15 cellular contexts compared by ENCODE assay signal in the genomic region with DNA sequence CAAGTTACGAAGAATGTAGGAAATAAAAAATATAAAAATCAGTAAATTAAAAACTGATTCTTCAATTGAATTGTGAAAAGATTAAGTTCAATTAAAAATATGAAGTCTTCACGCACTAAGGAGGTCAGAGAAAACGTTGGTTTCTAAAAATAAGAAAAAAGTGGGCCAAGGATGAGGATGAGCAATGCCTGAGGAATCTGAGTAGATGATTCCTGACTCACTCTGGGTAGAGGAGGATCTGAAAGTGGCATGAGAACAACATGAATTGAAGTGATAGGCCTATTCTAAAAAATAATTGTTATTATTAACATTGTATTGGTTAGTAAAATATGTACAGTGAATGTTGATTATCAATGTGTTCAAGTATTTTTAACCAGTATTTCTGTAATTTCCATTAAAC.
DNase-seq lines count a peak whose midpoint lies in the region; FAIRE-seq and TF ChIP-seq lines count a peak whose summit lies in the region.
"Had no signal": no experiment of that assay in that cellular context is flagged by ENCODE, and none has a peak within 500 bp of the region (broad histone marks: within the 10 kb centered on the region; RNA-seq: fewer than 3 reads in every experiment).

No MANE protein-coding gene starts in this region.

- no peak overlapping the region for H2AK5ac ChIP-seq in mesenchymal stem cell (ENCODE audit: low read length, severe bottlenecking)

- FAIRE-seq in kidney (lab: Jason Lieb, UNC), result no peak
- FAIRE-seq: HepG2 had no signal

- no peak overlapping the region for H2BK15ac ChIP-seq in mesenchymal stem cell (ENCODE audit: low read depth, poor library complexity, severe bottlenecking)

- no peak overlapping the region for H4K8ac ChIP-seq in mesenchymal stem cell (ENCODE audit: low read length)

- peak; percentile 19 for DNase-seq in Caki2 (ENCODE audit: low read depth)
- peak; percentile 72 for DNase-seq in NCI-H226
- DNase-seq in choroid plexus epithelial cell (ENCODE audit: low read depth), result peak; percentile 57
- DNase-seq in mesenchymal stem cell, result peak; percentile 34
- DNase-seq in HK-2 (ENCODE audit: unreplicated experiment), result no peak
- DNase-seq in NCI-H1092 treated with DMSO at 0.1 percent for 48 hours (lab: John Stamatoyannopoulos, UW), result no peak
- DNase-seq in kidney, result no peak
- DNase-seq in central memory CD4-positive, alpha-beta T cell, result no peak
- DNase-seq: activated effector memory CD4-positive, alpha-beta T cell treated with anti-CD3 and anti-CD28 coated beads, Interleukin-2, amount 50 U/mL, for 16 hours; erythroblast; NCI-H1048; NCI-H2227 treated with DMSO at 0.1 percent for 48 hours; ovary had no signal

- no peak overlapping the region for H3K18ac ChIP-seq in mesenchymal stem cell (ENCODE audit: low read depth in 1 of 2, low read length in 2 of 2)

- no peak overlapping the region for H2BK12ac ChIP-seq in mesenchymal stem cell (ENCODE audit: low read length in 2 of 2)

- no peak overlapping the region for H3K23ac ChIP-seq in mesenchymal stem cell (ENCODE audit: low read length in 2 of 2)

- H3K27ac ChIP-seq in mesenchymal stem cell (ENCODE audit: low read length, poor library complexity, severe bottlenecking), result no peak overlapping the region
- H3K27ac ChIP-seq in kidney (ENCODE audit: low read depth in 2 of 2, low read length in 2 of 2), result no peak overlapping the region
- H3K27ac ChIP-seq: ovary, SK-N-MC had no signal

- H3K4me2 ChIP-seq in mesenchymal stem cell (ENCODE audit: low read length, poor library complexity, severe bottlenecking), result no peak overlapping the region

- no peak overlapping the region for H3K9ac ChIP-seq in mesenchymal stem cell (ENCODE audit: low read length)
- H3K9ac ChIP-seq in kidney (ENCODE audit: low read length in 2 of 2), result no peak overlapping the region

- no peak overlapping the region for H3K4me3 ChIP-seq in choroid plexus epithelial cell (ENCODE audit: low read depth, low read length)
- no peak overlapping the region for H3K4me3 ChIP-seq in mesenchymal stem cell (ENCODE audit: insufficient read depth in 1 of 2, low read depth in 1 of 2, low read length in 2 of 2)
- H3K4me3 ChIP-seq in kidney (ENCODE audit: low read length in 2 of 2), result no peak overlapping the region
- H3K4me3 ChIP-seq: ovary, SK-N-MC had no signal

- in situ Hi-C loops in Caki2 (cut with HindIII; ENCODE audit: low pct_unique_long_range_greater_than_20kb, low sequenced_read_pairs), result no loop called here

- H2BK5ac ChIP-seq in mesenchymal stem cell (ENCODE audit: low read depth, low read length, poor library complexity, severe bottlenecking), result no peak overlapping the region

- no peaks in the 10 kb centered on the region for H3K4me1 ChIP-seq in mesenchymal stem cell (ENCODE audit: control insufficient read depth, insufficient read depth, low read depth, low read length)
- H3K4me1 ChIP-seq in kidney (ENCODE audit: control insufficient read depth in 1 of 2, insufficient read depth in 1 of 2, low read depth in 1 of 2, low read length in 2 of 2), result no peaks in the 10 kb centered on the region

- H3K4ac ChIP-seq in mesenchymal stem cell (ENCODE audit: low read depth in 1 of 2, low read length in 2 of 2), result no peak overlapping the region

- H3K36me3 ChIP-seq in mesenchymal stem cell (ENCODE audit: control insufficient read depth in 1 of 2, insufficient read depth in 2 of 2, low read depth in 1 of 2, low read length in 2 of 2) (no peaks in the 10 kb centered on the region), kidney (ENCODE audit: control insufficient read depth in 1 of 2, insufficient read depth in 2 of 2, low read length in 2 of 2) (no peaks in the 10 kb centered on the region)
- H3K36me3 ChIP-seq: ovary had no signal

- no peak overlapping the region for H3K14ac ChIP-seq in mesenchymal stem cell (ENCODE audit: low read length in 2 of 2)

- no peak overlapping the region for H4K91ac ChIP-seq in mesenchymal stem cell (ENCODE audit: low read length)

- intact Hi-C loops in kidney (cut with DNase I), result no loop called here

- H3K27me3 ChIP-seq in mesenchymal stem cell (ENCODE audit: control insufficient read depth in 1 of 2, insufficient read depth in 1 of 2, low read length in 2 of 2), result no peaks in the 10 kb centered on the region
- H3K27me3 ChIP-seq: ovary had no signal

- WGBS in mesenchymal stem cell, result 21% methylated on average over 2 of the region's 3 CpGs

- no peaks in the 10 kb centered on the region for H3K9me3 ChIP-seq in mesenchymal stem cell (ENCODE audit: control insufficient read depth, low read length)
- H3K9me3 ChIP-seq in kidney (ENCODE audit: control insufficient read depth in 1 of 2, low read length in 2 of 2), result no peaks in the 10 kb centered on the region
- H3K9me3 ChIP-seq: ovary had no signal

- no peak overlapping the region for H2AFZ ChIP-seq in mesenchymal stem cell (ENCODE audit: low read depth, low read length)

- no peak for TF ChIP-seq CTCF in choroid plexus epithelial cell (conservative IDR thresholded peaks at IDR 0.05; ENCODE audit: low read depth, low read length)
- no peak for TF ChIP-seq CTCF in kidney (IDR thresholded peaks at IDR 0.05; ENCODE audit: borderline replicate concordance, extremely low read depth, insufficient read depth)

- H2BK120ac ChIP-seq in mesenchymal stem cell (ENCODE audit: low read depth, low read length), result no peak overlapping the region

- H3K79me1 ChIP-seq in mesenchymal stem cell (replicated peaks; ENCODE audit: low read length, poor library complexity, severe bottlenecking), result no peaks in the 10 kb centered on the region

Comparison
In these comparisons a context has a peak if more than half of its experiments do, and no peak if none do; other contexts are left out.
1. DNase-seq: peak in Caki2 (single experiment), NCI-H226 (single experiment), choroid plexus epithelial cell (single experiment) and mesenchymal stem cell (single experiment); none in HK-2 (single experiment), NCI-H1092 treated with DMSO at 0.1 percent for 48 hours (single experiment), kidney (single experiment) and central memory CD4-positive, alpha-beta T cell (single experiment).